In genomic region chr6:50816115-50816675, GRCh38 we compare ENCODE assay signal across 8 cellular contexts. TPM values are rescaled to one million over a fixed set of nuclear protein-coding genes. Genes with fewer than 3 reads are reported as not detected.
DNase-seq lines count a peak whose midpoint lies in the region; ATAC-seq and TF ChIP-seq lines count a peak whose summit lies in the region.

No MANE protein-coding gene starts in this region.

- H3K9me3 ChIP-seq in Karpas-422 (ENCODE audit: low read length) (no peaks in the 10 kb centered on the region), heart right ventricle (no peaks in the 10 kb centered on the region)

- TF ChIP-seq CTCF in GM06990 (IDR thresholded peaks at IDR 0.05; ENCODE audit: insufficient read depth, low read length, poor library complexity, severe bottlenecking) (peak; percentile 71), heart right ventricle (IDR thresholded peaks at IDR 0.05) (peak; percentile 56 to 88 (median 85)), progenitor cell of endocrine pancreas (IDR thresholded peaks at IDR 0.05; ENCODE audit: unreplicated experiment) (peak; percentile 89)

- H3K4me1 ChIP-seq in Karpas-422 (ENCODE audit: low read length) (peaks cover 5% of the 10 kb centered on the region; the same call in 1 of the 2 replicates), heart right ventricle (peaks cover 0 to 27% (median 7%) of the 10 kb centered on the region in 9 donors)

- H3K27me3 ChIP-seq in GM06990 (replicated peaks; ENCODE audit: control insufficient read depth, insufficient read depth, low read length) (peaks cover 1% of the 10 kb centered on the region), Karpas-422 (ENCODE audit: low read length) (no peaks in the 10 kb centered on the region), heart right ventricle (peaks cover 20 to 90% (median 85%) of the 10 kb centered on the region in 7 donors)

- peaks cover 55% of the 10 kb centered on the region for H3K27me3 Mint-ChIP-seq in activated naive CD8-positive, alpha-beta T cell treated with anti-CD3 and anti-CD28 coated beads, Interleukin-2, amount 50 U/mL, for 24 hours
- H3K27me3 Mint-ChIP-seq in progenitor cell of endocrine pancreas = peaks cover 81% of the 10 kb centered on the region

- H3K36me3 ChIP-seq in GM06990 (ENCODE audit: control insufficient read depth, insufficient read depth, low read length) = no peaks in the 10 kb centered on the region
- no peaks in the 10 kb centered on the region for H3K36me3 ChIP-seq in Karpas-422 (ENCODE audit: insufficient read depth, low read length)
- no peaks in the 10 kb centered on the region for H3K36me3 ChIP-seq in heart right ventricle

- H3K4me3 ChIP-seq in GM06990 (replicated peaks; ENCODE audit: low read depth, low read length) = peak overlapping the region; percentile 60
- peak overlapping the region; percentile 44 for H3K4me3 ChIP-seq in Karpas-422 (ENCODE audit: low read length)
- H3K4me3 ChIP-seq in heart right ventricle = peak overlapping the region in 7 of 10 donors; percentile 10 to 48 (median 37)

- H3K4me2 ChIP-seq in Karpas-422 (ENCODE audit: low read depth, low read length, poor library complexity, severe bottlenecking) = peak overlapping the region; percentile 62

- H3K27ac Mint-ChIP-seq in activated naive CD8-positive, alpha-beta T cell treated with anti-CD3 and anti-CD28 coated beads, Interleukin-2, amount 50 U/mL, for 24 hours = no peak overlapping the region
- no peak overlapping the region for H3K27ac Mint-ChIP-seq in progenitor cell of endocrine pancreas

- H3K9ac ChIP-seq in Karpas-422 (ENCODE audit: low read length) = 0 out of 2 replicates have a peak overlapping the region, but pooled peaks have one; percentile 2

- no peaks in the 10 kb centered on the region for H3K36me3 Mint-ChIP-seq in activated naive CD8-positive, alpha-beta T cell treated with anti-CD3 and anti-CD28 coated beads, Interleukin-2, amount 50 U/mL, for 24 hours (ENCODE audit: low read depth)
- no peaks in the 10 kb centered on the region for H3K36me3 Mint-ChIP-seq in progenitor cell of endocrine pancreas (ENCODE audit: insufficient read depth)

- 1% methylated on average over 14 of the region's 14 CpGs for WGBS in heart right ventricle, 2 donors

- peaks cover 15% of the 10 kb centered on the region for H3K4me1 Mint-ChIP-seq in activated naive CD8-positive, alpha-beta T cell treated with anti-CD3 and anti-CD28 coated beads, Interleukin-2, amount 50 U/mL, for 24 hours
- H3K4me1 Mint-ChIP-seq in progenitor cell of endocrine pancreas (ENCODE audit: low read depth) = peaks cover 15% of the 10 kb centered on the region

- no peaks in the 10 kb centered on the region for H3K9me3 Mint-ChIP-seq in activated naive CD8-positive, alpha-beta T cell treated with anti-CD3 and anti-CD28 coated beads, Interleukin-2, amount 50 U/mL, for 24 hours
- H3K9me3 Mint-ChIP-seq in progenitor cell of endocrine pancreas (ENCODE audit: low read depth) = no peaks in the 10 kb centered on the region

- peak overlapping the region; percentile 77 for H3K4me3 Mint-ChIP-seq in activated naive CD8-positive, alpha-beta T cell treated with anti-CD3 and anti-CD28 coated beads, Interleukin-2, amount 50 U/mL, for 24 hours
- peak overlapping the region; percentile 80 for H3K4me3 Mint-ChIP-seq in progenitor cell of endocrine pancreas (ENCODE audit: low read depth)

- H2AFZ ChIP-seq in Karpas-422 (ENCODE audit: low read length) = peak overlapping the region; percentile 61

- H4K20me1 ChIP-seq in Karpas-422 (ENCODE audit: insufficient read depth, low read depth, low read length) = no peaks in the 10 kb centered on the region

- intact Hi-C loops in heart right ventricle (cut with DNase I) = loop anchor here in 8 of 10 donors (2.0 to 10.0 kb wide), 7 partner anchors 1141 to 1449 kb away; no protein-coding TSS in a partner anchor

- H3K27ac ChIP-seq in Karpas-422 (ENCODE audit: low read length) (no peak overlapping the region), heart right ventricle (no peak overlapping the region)

- ATAC-seq in activated naive CD8-positive, alpha-beta T cell treated with anti-CD3 and anti-CD28 coated beads, Interleukin-2, amount 50 U/mL, for 24 hours = no peak
- ATAC-seq in heart right ventricle = peak in 2 of 8 donors; percentile 50 to 57

- DNase-seq in GM06990 (ENCODE audit: extremely low read depth, insufficient read length) (peak; percentile 35), GOT3 (lab: John Stamatoyannopoulos, UW) (peak; percentile 27), Karpas-422 (peak; percentile 89), SHP77 treated with DMSO at 0.1 percent for 48 hours (lab: John Stamatoyannopoulos, UW) (peak; percentile 59), heart right ventricle (peak; percentile 42 to 43), progenitor cell of endocrine pancreas (ENCODE audit: low spot score, unreplicated experiment) (peak; percentile 71), mesenteric fat pad (ENCODE audit: low spot score) (no peak)
- peak; percentile 69 for DNase-seq in activated naive CD8-positive, alpha-beta T cell treated with anti-CD3 and anti-CD28 coated beads, Interleukin-2, amount 50 U/mL, for 24 hours

- H3K79me2 ChIP-seq in Karpas-422 (ENCODE audit: low read length) = no peaks in the 10 kb centered on the region

- H3K9me2 ChIP-seq in Karpas-422 (replicated peaks; ENCODE audit: insufficient read depth, low read length) = no peaks in the 10 kb centered on the region

RNA-seq across cellular contexts. Expression of gene TFAP2B, which starts 2.5 kb away (rescaled TPM):
- total RNA-seq in Karpas-422 (2014; rRNA removed; shearing (Covaris generic); ENCODE audit: low replicate concordance) = not detected in 2 replicates
- total RNA-seq in heart right ventricle (not detected), progenitor cell of endocrine pancreas (0.74 and 1.8 TPM in 2 replicates), mesenteric fat pad (not detected)
- under 1 TPM; 0.01 to 0.07 TPM for polyA plus RNA-seq in heart right ventricle
